Comparison of ENCODE assay signal across 1 cellular context in the genomic region with DNA sequence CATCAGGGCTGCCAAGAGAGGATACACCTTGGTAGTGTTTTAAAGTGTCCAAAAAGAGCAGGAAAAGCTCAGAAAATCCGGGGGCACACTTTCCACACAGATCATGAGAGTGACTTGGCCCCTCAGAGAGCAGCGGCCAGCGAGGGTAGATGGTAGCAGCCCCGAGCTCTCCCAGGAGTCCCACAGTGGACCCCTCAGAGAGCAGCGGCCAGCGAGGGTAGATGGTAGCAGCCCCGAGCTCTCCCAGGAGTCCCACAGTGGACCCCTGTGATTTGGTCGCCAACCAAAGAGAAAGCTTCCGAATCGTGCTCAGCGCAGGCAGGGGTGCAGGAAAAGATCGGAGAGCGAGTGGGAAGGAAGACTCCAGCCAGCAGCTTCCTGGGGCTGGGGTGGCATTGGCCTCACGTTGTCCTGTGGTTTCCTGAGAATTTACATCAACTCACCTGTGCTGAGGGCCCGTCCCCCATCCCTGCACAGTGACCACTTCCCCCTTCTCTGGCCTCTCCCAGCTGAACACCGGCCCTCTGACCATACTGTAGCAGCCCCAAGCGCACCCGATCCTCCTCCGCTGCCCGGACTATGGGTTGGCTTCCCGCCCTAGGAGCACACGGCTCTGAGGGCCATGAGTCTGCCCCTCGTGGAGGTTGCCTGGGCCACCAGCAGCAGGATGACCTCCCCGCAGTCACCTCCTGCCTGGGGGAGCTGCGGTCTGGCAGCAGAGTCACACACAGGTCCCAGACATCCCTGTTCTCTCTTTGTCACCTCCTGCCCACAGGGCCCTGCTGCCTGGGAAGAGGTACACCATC.
TF ChIP-seq lines count a peak whose summit lies in the region.

No MANE protein-coding gene starts in this region.

TF ChIP-seq in SK-N-SH, 30 proteins besides CTCF, POLR2A, EP300 and RAD21 (continued from another document):
- TF ChIP-seq, protein P1, sequence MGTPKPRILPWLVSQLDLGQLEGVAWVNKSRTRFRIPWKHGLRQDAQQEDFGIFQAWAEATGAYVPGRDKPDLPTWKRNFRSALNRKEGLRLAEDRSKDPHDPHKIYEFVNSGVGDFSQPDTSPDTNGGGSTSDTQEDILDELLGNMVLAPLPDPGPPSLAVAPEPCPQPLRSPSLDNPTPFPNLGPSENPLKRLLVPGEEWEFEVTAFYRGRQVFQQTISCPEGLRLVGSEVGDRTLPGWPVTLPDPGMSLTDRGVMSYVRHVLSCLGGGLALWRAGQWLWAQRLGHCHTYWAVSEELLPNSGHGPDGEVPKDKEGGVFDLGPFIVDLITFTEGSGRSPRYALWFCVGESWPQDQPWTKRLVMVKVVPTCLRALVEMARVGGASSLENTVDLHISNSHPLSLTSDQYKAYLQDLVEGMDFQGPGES (IDR thresholded peaks at IDR 0.05; ENCODE audit: low read depth, low read length): no peak
- TF ChIP-seq POLR2AphosphoS5 (IDR thresholded peaks at IDR 0.05; ENCODE audit: low read depth, low read length) (no peak), SIN3A (IDR thresholded peaks at IDR 0.05; ENCODE audit: borderline replicate concordance, low read depth, low read length) (no peak), YY1 (IDR thresholded peaks at IDR 0.05; ENCODE audit: low read depth) (no peak)
- TF ChIP-seq, protein P2, sequence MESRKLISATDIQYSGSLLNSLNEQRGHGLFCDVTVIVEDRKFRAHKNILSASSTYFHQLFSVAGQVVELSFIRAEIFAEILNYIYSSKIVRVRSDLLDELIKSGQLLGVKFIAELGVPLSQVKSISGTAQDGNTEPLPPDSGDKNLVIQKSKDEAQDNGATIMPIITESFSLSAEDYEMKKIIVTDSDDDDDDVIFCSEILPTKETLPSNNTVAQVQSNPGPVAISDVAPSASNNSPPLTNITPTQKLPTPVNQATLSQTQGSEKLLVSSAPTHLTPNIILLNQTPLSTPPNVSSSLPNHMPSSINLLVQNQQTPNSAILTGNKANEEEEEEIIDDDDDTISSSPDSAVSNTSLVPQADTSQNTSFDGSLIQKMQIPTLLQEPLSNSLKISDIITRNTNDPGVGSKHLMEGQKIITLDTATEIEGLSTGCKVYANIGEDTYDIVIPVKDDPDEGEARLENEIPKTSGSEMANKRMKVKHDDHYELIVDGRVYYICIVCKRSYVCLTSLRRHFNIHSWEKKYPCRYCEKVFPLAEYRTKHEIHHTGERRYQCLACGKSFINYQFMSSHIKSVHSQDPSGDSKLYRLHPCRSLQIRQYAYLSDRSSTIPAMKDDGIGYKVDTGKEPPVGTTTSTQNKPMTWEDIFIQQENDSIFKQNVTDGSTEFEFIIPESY (IDR thresholded peaks at IDR 0.05; ENCODE audit: borderline replicate concordance, low read depth): no peak
